Comparison of ENCODE assay signal across 1 cellular context in the genomic region with DNA sequence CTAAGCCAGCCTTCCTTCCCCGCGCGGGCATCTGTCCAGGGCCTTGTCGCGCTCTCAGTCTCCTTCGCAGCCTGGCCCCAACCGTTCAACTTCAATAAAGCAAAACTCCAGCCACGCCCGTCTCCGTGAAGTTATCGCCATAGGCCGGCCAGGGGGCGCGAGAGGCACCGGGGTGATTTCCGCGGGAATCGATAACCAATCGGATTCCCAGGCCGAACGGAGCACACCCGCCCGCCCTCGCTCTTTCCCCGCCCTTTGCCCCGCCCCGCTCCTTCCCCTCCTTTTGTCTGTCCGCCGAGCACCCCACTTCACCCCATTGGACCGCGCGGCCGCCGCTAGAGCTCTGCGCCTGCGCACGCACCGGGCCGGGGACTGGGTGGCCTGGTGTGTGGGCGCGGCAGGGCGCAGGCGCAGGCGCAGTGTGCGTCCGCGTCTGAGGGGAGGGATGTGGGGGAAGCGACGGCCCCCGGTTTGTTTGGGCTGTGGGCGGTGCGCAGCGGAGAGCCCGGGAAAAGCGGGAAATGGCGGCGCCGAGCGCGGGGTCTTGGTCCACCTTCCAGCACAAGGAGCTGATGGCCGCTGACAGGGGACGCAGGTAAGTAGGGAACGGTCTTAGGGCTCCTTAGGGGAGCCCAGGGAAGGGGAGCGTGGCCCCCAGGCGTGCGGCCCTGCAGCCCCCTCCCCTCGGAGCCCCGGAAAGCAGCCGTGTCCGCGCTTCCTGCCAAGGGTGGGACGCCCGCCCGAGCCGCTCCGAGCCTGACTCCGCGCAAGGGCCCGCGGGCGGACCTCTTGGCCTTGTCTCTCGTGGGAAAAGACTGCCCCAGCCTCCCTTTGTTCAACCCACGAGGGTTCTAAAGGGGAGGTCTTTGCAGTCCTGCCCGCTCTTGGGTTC.
TF ChIP-seq lines count a peak whose summit lies in the region.

A gene (plus strand): TSS at position 417 of the 892 bp plus-strand sequence. CDS start 105 bp downstream, at position 522.

TF ChIP-seq in HEK293, 187 proteins besides CTCF, POLR2A, EP300 and RAD21 (continued from another document and continues in another):
- TF ChIP-seq, protein P1, sequence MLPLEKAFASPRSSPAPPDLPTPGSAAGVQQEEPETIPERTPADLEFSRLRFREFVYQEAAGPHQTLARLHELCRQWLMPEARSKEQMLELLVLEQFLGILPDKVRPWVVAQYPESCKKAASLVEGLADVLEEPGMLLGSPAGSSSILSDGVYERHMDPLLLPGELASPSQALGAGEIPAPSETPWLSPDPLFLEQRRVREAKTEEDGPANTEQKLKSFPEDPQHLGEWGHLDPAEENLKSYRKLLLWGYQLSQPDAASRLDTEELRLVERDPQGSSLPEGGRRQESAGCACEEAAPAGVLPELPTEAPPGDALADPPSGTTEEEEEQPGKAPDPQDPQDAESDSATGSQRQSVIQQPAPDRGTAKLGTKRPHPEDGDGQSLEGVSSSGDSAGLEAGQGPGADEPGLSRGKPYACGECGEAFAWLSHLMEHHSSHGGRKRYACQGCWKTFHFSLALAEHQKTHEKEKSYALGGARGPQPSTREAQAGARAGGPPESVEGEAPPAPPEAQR (tag by site-specific recombination; IDR thresholded peaks at IDR 0.05) = no peak
- TF ChIP-seq ZNF121 (tag by site-specific recombination; IDR thresholded peaks at IDR 0.05) = no peak
- TF ChIP-seq ZNF175 (tag by site-specific recombination; IDR thresholded peaks at IDR 0.05) = no peak
- no peak for TF ChIP-seq ZNF530 (tag by site-specific recombination; IDR thresholded peaks at IDR 0.05; ENCODE audit: low read depth)
- no peak for TF ChIP-seq ZNF248 (tag by site-specific recombination; IDR thresholded peaks at IDR 0.05)
- no peak for TF ChIP-seq ZNF157 (tag by site-specific recombination; IDR thresholded peaks at IDR 0.05)
- no peak for TF ChIP-seq ZNF140 (tag by site-specific recombination; IDR thresholded peaks at IDR 0.05)
- TF ChIP-seq MZF1 (tag by site-specific recombination; IDR thresholded peaks at IDR 0.05; ENCODE audit: borderline replicate concordance) = no peak
- peak; percentile 25; the same call in 1 of the 2 replicates for TF ChIP-seq ZNF561 (tag by site-specific recombination; IDR thresholded peaks at IDR 0.05; ENCODE audit: borderline replicate concordance)
- 0 out of 2 replicates have a peak, but pooled peaks have one; percentile 51 for TF ChIP-seq KLF1 (tag by site-specific recombination; IDR thresholded peaks at IDR 0.05)
- peak; percentile 73 for TF ChIP-seq ZNF366 (tag by site-specific recombination; conservative IDR thresholded peaks at IDR 0.05)
- TF ChIP-seq, protein P2, sequence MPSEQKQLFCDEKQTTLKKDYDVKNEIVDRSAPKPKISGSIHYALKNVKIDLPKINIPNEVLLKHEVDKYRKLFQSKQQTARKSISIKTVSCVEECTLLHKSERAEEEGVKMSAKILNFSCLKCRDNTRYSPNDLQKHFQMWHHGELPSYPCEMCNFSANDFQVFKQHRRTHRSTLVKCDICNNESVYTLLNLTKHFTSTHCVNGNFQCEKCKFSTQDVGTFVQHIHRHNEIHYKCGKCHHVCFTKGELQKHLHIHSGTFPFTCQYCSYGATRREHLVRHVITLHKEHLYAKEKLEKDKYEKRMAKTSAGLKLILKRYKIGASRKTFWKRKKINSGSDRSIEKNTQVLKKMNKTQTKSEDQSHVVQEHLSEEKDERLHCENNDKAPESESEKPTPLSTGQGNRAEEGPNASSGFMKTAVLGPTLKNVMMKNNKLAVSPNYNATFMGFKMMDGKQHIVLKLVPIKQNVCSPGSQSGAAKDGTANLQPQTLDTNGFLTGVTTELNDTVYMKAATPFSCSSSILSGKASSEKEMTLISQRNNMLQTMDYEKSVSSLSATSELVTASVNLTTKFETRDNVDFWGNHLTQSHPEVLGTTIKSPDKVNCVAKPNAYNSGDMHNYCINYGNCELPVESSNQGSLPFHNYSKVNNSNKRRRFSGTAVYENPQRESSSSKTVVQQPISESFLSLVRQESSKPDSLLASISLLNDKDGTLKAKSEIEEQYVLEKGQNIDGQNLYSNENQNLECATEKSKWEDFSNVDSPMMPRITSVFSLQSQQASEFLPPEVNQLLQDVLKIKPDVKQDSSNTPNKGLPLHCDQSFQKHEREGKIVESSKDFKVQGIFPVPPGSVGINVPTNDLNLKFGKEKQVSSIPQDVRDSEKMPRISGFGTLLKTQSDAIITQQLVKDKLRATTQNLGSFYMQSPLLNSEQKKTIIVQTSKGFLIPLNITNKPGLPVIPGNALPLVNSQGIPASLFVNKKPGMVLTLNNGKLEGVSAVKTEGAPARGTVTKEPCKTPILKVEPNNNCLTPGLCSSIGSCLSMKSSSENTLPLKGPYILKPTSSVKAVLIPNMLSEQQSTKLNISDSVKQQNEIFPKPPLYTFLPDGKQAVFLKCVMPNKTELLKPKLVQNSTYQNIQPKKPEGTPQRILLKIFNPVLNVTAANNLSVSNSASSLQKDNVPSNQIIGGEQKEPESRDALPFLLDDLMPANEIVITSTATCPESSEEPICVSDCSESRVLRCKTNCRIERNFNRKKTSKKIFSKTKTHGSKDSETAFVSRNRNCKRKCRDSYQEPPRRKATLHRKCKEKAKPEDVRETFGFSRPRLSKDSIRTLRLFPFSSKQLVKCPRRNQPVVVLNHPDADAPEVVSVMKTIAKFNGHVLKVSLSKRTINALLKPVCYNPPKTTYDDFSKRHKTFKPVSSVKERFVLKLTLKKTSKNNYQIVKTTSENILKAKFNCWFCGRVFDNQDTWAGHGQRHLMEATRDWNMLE (tag by site-specific recombination; conservative IDR thresholded peaks at IDR 0.05; ENCODE audit: low read depth) = no peak
- TF ChIP-seq ZNF791 (tag by site-specific recombination; IDR thresholded peaks at IDR 0.05) = no peak
- no peak for TF ChIP-seq GLI2 (tag by site-specific recombination; IDR thresholded peaks at IDR 0.05; ENCODE audit: borderline replicate concordance, low read depth)
- TF ChIP-seq ZNF654 (tag by site-specific recombination; IDR thresholded peaks at IDR 0.05; ENCODE audit: low read depth) = no peak
- TF ChIP-seq, protein P3, sequence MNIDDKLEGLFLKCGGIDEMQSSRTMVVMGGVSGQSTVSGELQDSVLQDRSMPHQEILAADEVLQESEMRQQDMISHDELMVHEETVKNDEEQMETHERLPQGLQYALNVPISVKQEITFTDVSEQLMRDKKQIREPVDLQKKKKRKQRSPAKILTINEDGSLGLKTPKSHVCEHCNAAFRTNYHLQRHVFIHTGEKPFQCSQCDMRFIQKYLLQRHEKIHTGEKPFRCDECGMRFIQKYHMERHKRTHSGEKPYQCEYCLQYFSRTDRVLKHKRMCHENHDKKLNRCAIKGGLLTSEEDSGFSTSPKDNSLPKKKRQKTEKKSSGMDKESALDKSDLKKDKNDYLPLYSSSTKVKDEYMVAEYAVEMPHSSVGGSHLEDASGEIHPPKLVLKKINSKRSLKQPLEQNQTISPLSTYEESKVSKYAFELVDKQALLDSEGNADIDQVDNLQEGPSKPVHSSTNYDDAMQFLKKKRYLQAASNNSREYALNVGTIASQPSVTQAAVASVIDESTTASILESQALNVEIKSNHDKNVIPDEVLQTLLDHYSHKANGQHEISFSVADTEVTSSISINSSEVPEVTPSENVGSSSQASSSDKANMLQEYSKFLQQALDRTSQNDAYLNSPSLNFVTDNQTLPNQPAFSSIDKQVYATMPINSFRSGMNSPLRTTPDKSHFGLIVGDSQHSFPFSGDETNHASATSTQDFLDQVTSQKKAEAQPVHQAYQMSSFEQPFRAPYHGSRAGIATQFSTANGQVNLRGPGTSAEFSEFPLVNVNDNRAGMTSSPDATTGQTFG (tag by site-specific recombination; IDR thresholded peaks at IDR 0.05; ENCODE audit: borderline replicate concordance) = no peak
- peak; percentile 43 for TF ChIP-seq GLIS1 (tag by site-specific recombination; IDR thresholded peaks at IDR 0.05)
- no peak for TF ChIP-seq OVOL3 (tag by site-specific recombination; IDR thresholded peaks at IDR 0.05)
- TF ChIP-seq ZNF341 (tag by site-specific recombination; IDR thresholded peaks at IDR 0.05; ENCODE audit: low read depth) = peak; percentile 45; the same call in 1 of the 2 replicates
- TF ChIP-seq ZNF184 (tag by site-specific recombination; IDR thresholded peaks at IDR 0.05) = no peak
- peak; percentile 56; the same call in 1 of the 2 replicates for TF ChIP-seq ZNF76 (tag by site-specific recombination; IDR thresholded peaks at IDR 0.05; ENCODE audit: borderline replicate concordance, low read depth)
- peak; percentile 21; the same call in 1 of the 2 replicates for TF ChIP-seq ZNF629 (tag by site-specific recombination; IDR thresholded peaks at IDR 0.05)
- TF ChIP-seq ZNF660 (tag by site-specific recombination; IDR thresholded peaks at IDR 0.05) = no peak
- no peak for TF ChIP-seq ZSCAN16 (tag by site-specific recombination; IDR thresholded peaks at IDR 0.05)
- peak; percentile 58 for TF ChIP-seq ZFP69B (tag by site-specific recombination; IDR thresholded peaks at IDR 0.05)
- TF ChIP-seq, protein P4, sequence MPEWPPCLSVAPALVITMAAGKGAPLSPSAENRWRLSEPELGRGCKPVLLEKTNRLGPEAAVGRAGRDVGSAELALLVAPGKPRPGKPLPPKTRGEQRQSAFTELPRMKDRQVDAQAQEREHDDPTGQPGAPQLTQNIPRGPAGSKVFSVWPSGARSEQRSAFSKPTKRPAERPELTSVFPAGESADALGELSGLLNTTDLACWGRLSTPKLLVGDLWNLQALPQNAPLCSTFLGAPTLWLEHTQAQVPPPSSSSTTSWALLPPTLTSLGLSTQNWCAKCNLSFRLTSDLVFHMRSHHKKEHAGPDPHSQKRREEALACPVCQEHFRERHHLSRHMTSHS (tag by site-specific recombination; IDR thresholded peaks at IDR 0.05) = no peak
- TF ChIP-seq KLF7 (tag by site-specific recombination; IDR thresholded peaks at IDR 0.05; ENCODE audit: borderline replicate concordance) = peak; percentile 86
- 0 out of 2 replicates have a peak, but pooled peaks have one; percentile 35 for TF ChIP-seq ZNF146 (tag by site-specific recombination; IDR thresholded peaks at IDR 0.05)
- TF ChIP-seq HOXC10 (CRISPR knock-in tag; IDR thresholded peaks at IDR 0.05) = no peak
- no peak for TF ChIP-seq ZNF510 (tag by site-specific recombination; IDR thresholded peaks at IDR 0.05; ENCODE audit: insufficient replicate concordance)
- TF ChIP-seq, protein P5, sequence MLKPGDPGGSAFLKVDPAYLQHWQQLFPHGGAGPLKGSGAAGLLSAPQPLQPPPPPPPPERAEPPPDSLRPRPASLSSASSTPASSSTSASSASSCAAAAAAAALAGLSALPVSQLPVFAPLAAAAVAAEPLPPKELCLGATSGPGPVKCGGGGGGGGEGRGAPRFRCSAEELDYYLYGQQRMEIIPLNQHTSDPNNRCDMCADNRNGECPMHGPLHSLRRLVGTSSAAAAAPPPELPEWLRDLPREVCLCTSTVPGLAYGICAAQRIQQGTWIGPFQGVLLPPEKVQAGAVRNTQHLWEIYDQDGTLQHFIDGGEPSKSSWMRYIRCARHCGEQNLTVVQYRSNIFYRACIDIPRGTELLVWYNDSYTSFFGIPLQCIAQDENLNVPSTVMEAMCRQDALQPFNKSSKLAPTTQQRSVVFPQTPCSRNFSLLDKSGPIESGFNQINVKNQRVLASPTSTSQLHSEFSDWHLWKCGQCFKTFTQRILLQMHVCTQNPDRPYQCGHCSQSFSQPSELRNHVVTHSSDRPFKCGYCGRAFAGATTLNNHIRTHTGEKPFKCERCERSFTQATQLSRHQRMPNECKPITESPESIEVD (tag by site-specific recombination; IDR thresholded peaks at IDR 0.05) = no peak
- no peak for TF ChIP-seq ZNF658 (tag by site-specific recombination; IDR thresholded peaks at IDR 0.05)
- no peak for TF ChIP-seq SCRT2 (tag by site-specific recombination; IDR thresholded peaks at IDR 0.05)
- TF ChIP-seq ZNF600 (tag by site-specific recombination; IDR thresholded peaks at IDR 0.05) = peak; percentile 88
- TF ChIP-seq SCRT1 (tag by site-specific recombination; IDR thresholded peaks at IDR 0.05; ENCODE audit: borderline replicate concordance) = no peak
- TF ChIP-seq ZNF555 (tag by site-specific recombination; conservative IDR thresholded peaks at IDR 0.05) = no peak
- no peak for TF ChIP-seq ZNF624 (tag by site-specific recombination; IDR thresholded peaks at IDR 0.05)
- TF ChIP-seq, protein P6, sequence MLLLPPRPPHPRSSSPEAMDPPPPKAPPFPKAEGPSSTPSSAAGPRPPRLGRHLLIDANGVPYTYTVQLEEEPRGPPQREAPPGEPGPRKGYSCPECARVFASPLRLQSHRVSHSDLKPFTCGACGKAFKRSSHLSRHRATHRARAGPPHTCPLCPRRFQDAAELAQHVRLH (tag by site-specific recombination; IDR thresholded peaks at IDR 0.05) = 0 out of 2 replicates have a peak, but pooled peaks have one; percentile 41
- TF ChIP-seq, protein P7, sequence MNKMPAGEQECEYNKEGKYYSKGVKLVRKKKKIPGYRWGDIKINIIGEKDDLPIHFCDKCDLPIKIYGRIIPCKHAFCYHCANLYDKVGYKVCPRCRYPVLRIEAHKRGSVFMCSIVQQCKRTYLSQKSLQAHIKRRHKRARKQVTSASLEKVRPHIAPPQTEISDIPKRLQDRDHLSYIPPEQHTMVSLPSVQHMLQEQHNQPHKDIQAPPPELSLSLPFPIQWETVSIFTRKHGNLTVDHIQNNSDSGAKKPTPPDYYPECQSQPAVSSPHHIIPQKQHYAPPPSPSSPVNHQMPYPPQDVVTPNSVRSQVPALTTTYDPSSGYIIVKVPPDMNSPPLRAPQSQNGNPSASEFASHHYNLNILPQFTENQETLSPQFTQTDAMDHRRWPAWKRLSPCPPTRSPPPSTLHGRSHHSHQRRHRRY (tag by site-specific recombination; IDR thresholded peaks at IDR 0.05) = no peak
- TF ChIP-seq ZNF426 (tag by site-specific recombination; IDR thresholded peaks at IDR 0.05) = no peak
- TF ChIP-seq ZNF350 (tag by site-specific recombination; IDR thresholded peaks at IDR 0.05) = no peak
- peak; percentile 82 for TF ChIP-seq ZFP37 (tag by site-specific recombination; IDR thresholded peaks at IDR 0.05)
- no peak for TF ChIP-seq ZNF521 (tag by site-specific recombination; IDR thresholded peaks at IDR 0.05)
- TF ChIP-seq, protein P8, sequence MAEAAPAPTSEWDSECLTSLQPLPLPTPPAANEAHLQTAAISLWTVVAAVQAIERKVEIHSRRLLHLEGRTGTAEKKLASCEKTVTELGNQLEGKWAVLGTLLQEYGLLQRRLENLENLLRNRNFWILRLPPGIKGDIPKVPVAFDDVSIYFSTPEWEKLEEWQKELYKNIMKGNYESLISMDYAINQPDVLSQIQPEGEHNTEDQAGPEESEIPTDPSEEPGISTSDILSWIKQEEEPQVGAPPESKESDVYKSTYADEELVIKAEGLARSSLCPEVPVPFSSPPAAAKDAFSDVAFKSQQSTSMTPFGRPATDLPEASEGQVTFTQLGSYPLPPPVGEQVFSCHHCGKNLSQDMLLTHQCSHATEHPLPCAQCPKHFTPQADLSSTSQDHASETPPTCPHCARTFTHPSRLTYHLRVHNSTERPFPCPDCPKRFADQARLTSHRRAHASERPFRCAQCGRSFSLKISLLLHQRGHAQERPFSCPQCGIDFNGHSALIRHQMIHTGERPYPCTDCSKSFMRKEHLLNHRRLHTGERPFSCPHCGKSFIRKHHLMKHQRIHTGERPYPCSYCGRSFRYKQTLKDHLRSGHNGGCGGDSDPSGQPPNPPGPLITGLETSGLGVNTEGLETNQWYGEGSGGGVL (tag by site-specific recombination; IDR thresholded peaks at IDR 0.05) = peak; percentile 81
- TF ChIP-seq REPIN1 (tag by site-specific recombination; IDR thresholded peaks at IDR 0.05; ENCODE audit: low read depth) = no peak
- TF ChIP-seq, protein P9, sequence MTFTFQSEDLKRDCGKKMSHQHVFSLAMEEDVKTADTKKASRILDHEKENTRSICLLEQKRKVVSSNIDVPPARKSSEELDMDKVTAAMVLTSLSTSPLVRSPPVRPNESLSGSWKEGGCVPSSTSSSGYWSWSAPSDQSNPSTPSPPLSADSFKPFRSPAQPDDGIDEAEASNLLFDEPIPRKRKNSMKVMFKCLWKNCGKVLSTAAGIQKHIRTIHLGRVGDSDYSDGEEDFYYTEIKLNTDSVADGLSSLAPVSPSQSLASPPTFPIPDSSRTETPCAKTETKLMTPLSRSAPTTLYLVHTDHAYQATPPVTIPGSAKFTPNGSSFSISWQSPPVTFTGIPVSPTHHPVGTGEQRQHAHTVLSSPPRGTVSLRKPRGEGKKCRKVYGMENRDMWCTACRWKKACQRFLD (tag by site-specific recombination; IDR thresholded peaks at IDR 0.05) = no peak
